Comparison of ENCODE assay signal across 1 cellular context in genomic region chr13:41231786-41232185, GRCh38.
TF ChIP-seq lines count a peak whose summit lies in the region.

No MANE protein-coding gene starts in this region.

TF ChIP-seq in Ishikawa, 13 proteins besides CTCF, POLR2A, EP300 and RAD21:
- TF ChIP-seq REST (IDR thresholded peaks at IDR 0.05; ENCODE audit: low read depth): no peak
- no peak; the same call in 1 of the 2 replicates for TF ChIP-seq MAX (IDR thresholded peaks at IDR 0.05)
- TF ChIP-seq NFIC (IDR thresholded peaks at IDR 0.05): peak; percentile 87
- TF ChIP-seq TCF12 (IDR thresholded peaks at IDR 0.05; ENCODE audit: low read depth): peak; percentile 57; the same call in 1 of the 2 replicates
- peak; percentile 64; the same call in 1 of the 2 replicates for TF ChIP-seq USF1 (IDR thresholded peaks at IDR 0.05)
